In genomic region chr1:168119750-168120149, GRCh38 we compare ENCODE assay signal across 34 cellular contexts. TPM values are rescaled to one million over a fixed set of nuclear protein-coding genes. Genes with fewer than 3 reads are reported as not detected.
DNase-seq lines count a peak whose midpoint lies in the region; ATAC-seq, FAIRE-seq and TF ChIP-seq lines count a peak whose summit lies in the region.
"Had no signal": no experiment of that assay in that cellular context is flagged by ENCODE, and none has a peak within 500 bp of the region (broad histone marks: within the 10 kb centered on the region; RNA-seq: fewer than 3 reads in every experiment).

No MANE protein-coding gene starts in this region.

- H3K36me3 Mint-ChIP-seq in endothelial cell (ENCODE audit: low read depth, unreplicated experiment) (peaks cover 39% of the 10 kb centered on the region), type B pancreatic cell (peaks cover 42% of the 10 kb centered on the region)
- H3K36me3 Mint-ChIP-seq: CD14-positive monocyte; CD4-positive, alpha-beta memory T cell; CD4-positive, CD25-positive, alpha-beta regulatory T cell; CD8-positive, alpha-beta memory T cell; CD8-positive, alpha-beta T cell had no signal

- H3K27ac ChIP-seq in Karpas-422 (ENCODE audit: low read length) (no peak overlapping the region), K562 (ENCODE audit: extremely low read depth, low read depth, low read length) (no peak overlapping the region)
- H3K27ac ChIP-seq: 22Rv1; A549; BLaER1; BLaER1 treated with 17β-estradiol and CSF1 and Interleukin-3, amounts not matched to agents 10 nM and 100 nM; C4-2B had no signal

- no peak for TF ChIP-seq POLR2A in K562 (conservative IDR thresholded peaks at IDR 0.05)

- H3K36me3 ChIP-seq in Karpas-422 (ENCODE audit: insufficient read depth, low read length) = no peaks in the 10 kb centered on the region
- no peaks in the 10 kb centered on the region for H3K36me3 ChIP-seq in K562 (ENCODE audit: control insufficient read depth, insufficient read depth, low read length)
- H3K36me3 ChIP-seq: BE2C; BLaER1; BLaER1 treated with 17β-estradiol and CSF1 and Interleukin-3, amounts not matched to agents 10 nM and 100 nM had no signal

- no peak for TF ChIP-seq RAD21 in K562 (CRISPR knock-in tag; conservative IDR thresholded peaks at IDR 0.05 in 1 of 2, IDR thresholded peaks at IDR 0.05 in 1 of 2)

- H3K4me3 Mint-ChIP-seq in endothelial cell (ENCODE audit: unreplicated experiment) (peak overlapping the region; percentile 11), type B pancreatic cell (no peak overlapping the region)
- H3K4me3 Mint-ChIP-seq: B cell; CD14-positive monocyte; CD4-positive, alpha-beta memory T cell; CD4-positive, alpha-beta T cell; CD4-positive, CD25-positive, alpha-beta regulatory T cell; CD8-positive, alpha-beta memory T cell; CD8-positive, alpha-beta T cell had no signal

- no peak overlapping the region for H3K4me3 ChIP-seq in Karpas-422 (ENCODE audit: low read length)
- H3K4me3 ChIP-seq in K562 = no peak overlapping the region
- H3K4me3 ChIP-seq: A549; BLaER1; BLaER1 treated with 17β-estradiol and CSF1 and Interleukin-3, amounts not matched to agents 10 nM and 100 nM had no signal

- H3K4me1 Mint-ChIP-seq in endothelial cell (ENCODE audit: unreplicated experiment) (no peaks in the 10 kb centered on the region), type B pancreatic cell (ENCODE audit: unreplicated experiment) (peaks cover 6% of the 10 kb centered on the region)
- H3K4me1 Mint-ChIP-seq: B cell; CD4-positive, alpha-beta memory T cell; CD4-positive, CD25-positive, alpha-beta regulatory T cell; CD8-positive, alpha-beta memory T cell had no signal

- CTCF ChIA-PET in K562 (lab: Yijun Ruan, JAX; ENCODE audit: low intra/inter-chr PET ratio) = no interaction called here

- no peak for TF ChIP-seq EP300 in K562 (IDR thresholded peaks at IDR 0.05; ENCODE audit: low read length)

- H3K9me2 ChIP-seq in Karpas-422 (replicated peaks; ENCODE audit: insufficient read depth, low read length) = no peaks in the 10 kb centered on the region

- H3K9ac ChIP-seq in Karpas-422 (ENCODE audit: low read length) (no peak overlapping the region), K562 (ENCODE audit: insufficient read depth in 1 of 2, low read depth in 2 of 2, low read length in 2 of 2) (no peak overlapping the region)
- H3K9ac ChIP-seq: BLaER1; BLaER1 treated with 17β-estradiol and CSF1 and Interleukin-3, amounts not matched to agents 10 nM and 100 nM had no signal

- H3K9me3 ChIP-seq in Karpas-422 (ENCODE audit: low read length) = no peaks in the 10 kb centered on the region
- peaks cover 4% of the 10 kb centered on the region; the same call in 1 of the 2 replicates for H3K9me3 ChIP-seq in K562 (replicated peaks; ENCODE audit: control insufficient read depth, insufficient read depth, low read depth, low read length)
- H3K9me3 ChIP-seq: BE2C had no signal

- H3K27me3 Mint-ChIP-seq in endothelial cell (ENCODE audit: unreplicated experiment) (peaks cover 3% of the 10 kb centered on the region), type B pancreatic cell (no peaks in the 10 kb centered on the region)

- in situ Hi-C loops in K562 (cut with MboI) = no loop called here

- FAIRE-seq in K562 (lab: Jason Lieb, UNC) = no peak
- FAIRE-seq: A549, D721Med had no signal

- no TSS peak for BruUV-seq in K562 (replicated peaks; lab: Mats Ljungman, UMichigan)

- H2AFZ ChIP-seq in Karpas-422 (ENCODE audit: low read length) (no peak overlapping the region), K562 (ENCODE audit: low read depth, low read length) (no peak overlapping the region)

- H3K79me2 ChIP-seq in Karpas-422 (ENCODE audit: low read length) (no peaks in the 10 kb centered on the region), K562 (ENCODE audit: control insufficient read depth, insufficient read depth, low read length) (no peaks in the 10 kb centered on the region)

- ATAC-seq in K562 = no peak
- no peak for ATAC-seq in GM19324 (IDR thresholded peaks at IDR 0.05; ENCODE audit: low FRiP score, unreplicated experiment)
- ATAC-seq: A549; CD8-positive, alpha-beta T cell had no signal

- H3K27ac Mint-ChIP-seq in endothelial cell (ENCODE audit: unreplicated experiment) = no peak overlapping the region
- H3K27ac Mint-ChIP-seq in type B pancreatic cell = no peak overlapping the region
- H3K27ac Mint-ChIP-seq: B cell; CD4-positive, alpha-beta memory T cell; CD4-positive, alpha-beta T cell; CD4-positive, CD25-positive, alpha-beta regulatory T cell; CD8-positive, alpha-beta T cell had no signal

- intact Hi-C loops in K562 (cut with micrococcal nuclease) = no loop called here

- H4K20me1 ChIP-seq in Karpas-422 (ENCODE audit: insufficient read depth, low read depth, low read length) (no peaks in the 10 kb centered on the region), K562 (replicated peaks; ENCODE audit: control insufficient read depth, insufficient read depth, low read length) (no peaks in the 10 kb centered on the region)
- H4K20me1 ChIP-seq: BLaER1; BLaER1 treated with 17β-estradiol and CSF1 and Interleukin-3, amounts not matched to agents 10 nM and 100 nM had no signal

- WGBS in K562 (ENCODE audit: insufficient coverage, low coverage, missing lambda C conversion rate) = 10% methylated on average over 4 of the region's 4 CpGs

- POLR2A ChIA-PET in K562 (lab: Yijun Ruan, JAX) = interaction anchor here (0.7 kb wide), 1 partner anchor 376 kb away, joined by 3 read pairs; no protein-coding TSS in a partner anchor

- no peaks in the 10 kb centered on the region for H3K27me3 ChIP-seq in Karpas-422 (ENCODE audit: low read length)
- H3K27me3 ChIP-seq in K562 (ENCODE audit: control insufficient read depth in 2 of 2, insufficient read depth in 2 of 2, low read length in 2 of 2) = peaks cover 5 to 11% of the 10 kb centered on the region in 2 experiments; a peak in 4 of 5 replicates
- H3K27me3 ChIP-seq: BE2C; BLaER1; BLaER1 treated with 17β-estradiol and CSF1 and Interleukin-3, amounts not matched to agents 10 nM and 100 nM had no signal

- no peak for TF ChIP-seq CTCF in K562 (IDR thresholded peaks at IDR 0.05 in 2 of 3, conservative IDR thresholded peaks at IDR 0.05 in 1 of 3; ENCODE audit: insufficient read depth in 2 of 3, low read depth in 1 of 3, low read length in 3 of 3)
- TF ChIP-seq CTCF in endothelial cell (IDR thresholded peaks at IDR 0.05; ENCODE audit: unreplicated experiment) = no peak
- TF ChIP-seq CTCF in type B pancreatic cell (conservative IDR thresholded peaks at IDR 0.05) = no peak

- H3K4me2 ChIP-seq in Karpas-422 (ENCODE audit: low read depth, low read length, poor library complexity, severe bottlenecking) (no peak overlapping the region), K562 (ENCODE audit: insufficient read depth, low read length) (no peak overlapping the region)
- H3K4me2 ChIP-seq: A549; BLaER1; BLaER1 treated with 17β-estradiol and CSF1 and Interleukin-3, amounts not matched to agents 10 nM and 100 nM had no signal

- H3K9me3 Mint-ChIP-seq in endothelial cell (ENCODE audit: unreplicated experiment) = no peaks in the 10 kb centered on the region
- H3K9me3 Mint-ChIP-seq in type B pancreatic cell = no peaks in the 10 kb centered on the region
- H3K9me3 Mint-ChIP-seq: CD4-positive, alpha-beta T cell; CD8-positive, alpha-beta T cell had no signal

- H3K4me1 ChIP-seq in Karpas-422 (ENCODE audit: low read length) (no peaks in the 10 kb centered on the region), K562 (replicated peaks in 1 of 2; ENCODE audit: control insufficient read depth in 2 of 2, insufficient read depth in 2 of 2, low read length in 2 of 2) (no peaks in the 10 kb centered on the region; a peak in 3 of 5 replicates)
- H3K4me1 ChIP-seq: A549; BE2C; BLaER1; BLaER1 treated with 17β-estradiol and CSF1 and Interleukin-3, amounts not matched to agents 10 nM and 100 nM had no signal

- no peaks in the 10 kb centered on the region for H3K9me1 ChIP-seq in K562 (ENCODE audit: control insufficient read depth, insufficient read depth, low read length)

- peak; percentile 2 for DNase-seq in Karpas-422
- DNase-seq in K562 (ENCODE audit: extremely low read depth in 1 of 4, low spot score in 3 of 4) = no peak
- no peak for DNase-seq in endothelial cell (ENCODE audit: low spot score)
- no peak for DNase-seq in stimulated activated naive CD4-positive, alpha-beta T cell treated with Interleukin-2 at 50 U/mL for 16 hours (lab: John Stamatoyannopoulos, UW)
- no peak for DNase-seq in type B pancreatic cell (ENCODE audit: extremely low spot score, unreplicated experiment)
- DNase-seq: 8988T; ACHN; AML-193; BE2C; C1 segment of cervical spinal cord; Caco-2; Calu3; CD4-positive, alpha-beta memory T cell; CD4-positive, alpha-beta T cell; CD4-positive, CD25-positive, alpha-beta regulatory T cell; CD8-positive, alpha-beta memory T cell; CD8-positive, alpha-beta T cell; COR-L47; DMS 273 treated with DMSO at 0.1 percent for 48 hours; DMS153; DMS53; DMS79; DMS79 treated with DMSO at 0.1 percent for 48 hours; DND-41; EL had no signal

RNA-seq across cellular contexts. Expression of gene GPR161, which starts 17.0 kb away (rescaled TPM):
- 1.2 and 1.6 TPM in 2 replicates for total RNA-seq in Karpas-422 (2014; rRNA removed; shearing (Covaris generic); ENCODE audit: low replicate concordance)
- 1.4 and 3.6 TPM in 2 replicates for total RNA-seq in K562 (2011; cell fraction: chromatin; rRNA removed; ENCODE audit: low replicate concordance)
- 2.6 and 3.8 TPM in 2 replicates for total RNA-seq in K562 (2011; cell fraction: nucleolus; rRNA removed)
- 2.3 and 2.6 TPM in 2 replicates for total RNA-seq in K562 (2011; cell fraction: nucleoplasm; rRNA removed)
- 0.45 and 1.1 TPM in 2 replicates for total RNA-seq in K562 (2014; rRNA removed)
- total RNA-seq in K562 (2014; rRNA removed; fragmentation: Illumina TruSeq; extraction: Trizol) = 0.64 and 0.76 TPM in 2 replicates
- 0.68 and 1.0 TPM in 2 replicates for total RNA-seq in K562 (2015; rRNA removed; fragmentation: Illumina TruSeq; extraction: Trizol)
- total RNA-seq in K562 (2021) = 1.2 and 1.6 TPM in 2 replicates
- 2.4 and 3.2 TPM in 2 replicates for polyA plus RNA-seq in K562 (2011; rRNA removed)
- 3.1 and 3.3 TPM in 2 replicates for polyA plus RNA-seq in K562 (2011; cell fraction: cytosol; rRNA removed)
- 3.5 and 3.9 TPM in 2 replicates for polyA plus RNA-seq in K562 (2011; cell fraction: nucleus; rRNA removed)
- polyA plus RNA-seq in K562 (2012) = 1.5 and 1.9 TPM in 2 replicates
- 0.95 and 1.3 TPM in 2 replicates for polyA plus RNA-seq in K562 (2014; fragmentation: Illumina TruSeq; extraction: Trizol)
- polyA plus RNA-seq in K562 (2014; fragmentation: Nextera tagmentation; extraction: Ambion mirVana) = under 1 TPM; 0.15 to 0.18 TPM
- 0.73 and 1.1 TPM in 2 replicates for polyA plus RNA-seq in K562 (2014; rRNA removed)
- polyA minus RNA-seq in K562 (2011; rRNA and poly(A)+ RNA removed) = 5.4 and 5.5 TPM in 2 replicates
- 2.8 TPM in 2 replicates for polyA minus RNA-seq in K562 (2011; cell fraction: cytosol; rRNA and poly(A)+ RNA removed)
- 2.3 and 2.8 TPM in 2 replicates for polyA minus RNA-seq in K562 (2011; cell fraction: nucleus; rRNA and poly(A)+ RNA removed)
- total RNA-seq in endothelial cell (ENCODE audit: unreplicated experiment) = 40.9 TPM
- total RNA-seq in type B pancreatic cell (ENCODE audit: low replicate concordance) = 12.8 and 32.6 TPM in 2 replicates
- total RNA-seq: CD4-positive, alpha-beta T cell; CD4-positive, CD25-positive, alpha-beta regulatory T cell; CD8-positive, alpha-beta T cell had no signal
- polyA plus RNA-seq: CD14-positive monocyte; CD4-positive, CD25-positive, alpha-beta regulatory T cell had no signal

RNA-seq across cellular contexts. Expression of gene TIPRL, which starts 59.0 kb away (rescaled TPM):
- 43.9 and 53.8 TPM in 2 replicates for total RNA-seq in Karpas-422 (2014; rRNA removed; shearing (Covaris generic); ENCODE audit: low replicate concordance)
- total RNA-seq in K562 (2011; cell fraction: chromatin; rRNA removed; ENCODE audit: low replicate concordance) = 7.1 and 15.3 TPM in 2 replicates
- total RNA-seq in K562 (2011; cell fraction: nucleolus; rRNA removed) = 4.0 and 4.3 TPM in 2 replicates
- 6.7 and 13.7 TPM in 2 replicates for total RNA-seq in K562 (2011; cell fraction: nucleoplasm; rRNA removed)
- total RNA-seq in K562 (2014; rRNA removed) (41.4 and 52.1 TPM in 2 replicates), K562 (2014; rRNA removed; fragmentation: Illumina TruSeq; extraction: Trizol) (73.5 and 78.1 TPM in 2 replicates), K562 (2015; rRNA removed; fragmentation: Illumina TruSeq; extraction: Trizol) (71.1 and 81.7 TPM in 2 replicates), K562 (2021) (57.0 and 64.4 TPM in 2 replicates), endothelial cell (ENCODE audit: unreplicated experiment) (34.2 TPM), type B pancreatic cell (ENCODE audit: low replicate concordance) (21.4 and 24.5 TPM in 2 replicates)
- polyA plus RNA-seq in K562 (2011; rRNA removed) (44.9 and 69.9 TPM in 2 replicates), K562 (2014; fragmentation: Illumina TruSeq; extraction: Trizol) (50.7 and 60.1 TPM in 2 replicates), K562 (2014; fragmentation: Nextera tagmentation; extraction: Ambion mirVana) (10 to 100 TPM; 87.0 to 90.2 TPM), K562 (2014; rRNA removed) (54.8 and 63.2 TPM in 2 replicates)
- 10.0 and 21.7 TPM in 2 replicates for polyA plus RNA-seq in K562 (2011; cell fraction: cytosol; rRNA removed)
- polyA plus RNA-seq in K562 (2011; cell fraction: nucleus; rRNA removed) = 7.3 and 11.7 TPM in 2 replicates
- polyA plus RNA-seq in K562 (2012) = 42.3 and 51.3 TPM in 2 replicates
- polyA minus RNA-seq in K562 (2011; rRNA and poly(A)+ RNA removed) = 87.3 and 88.4 TPM in 2 replicates
- 19.4 and 21.4 TPM in 2 replicates for polyA minus RNA-seq in K562 (2011; cell fraction: cytosol; rRNA and poly(A)+ RNA removed)
- polyA minus RNA-seq in K562 (2011; cell fraction: nucleus; rRNA and poly(A)+ RNA removed) = 4.7 and 8.7 TPM in 2 replicates
